ENCODE assay signal across 23 cellular contexts in genomic region chr1:30365596-30365995, GRCh38.
DNase-seq lines count a peak whose midpoint lies in the region; ATAC-seq, FAIRE-seq and TF ChIP-seq lines count a peak whose summit lies in the region.
"Had no signal": no experiment of that assay in that cellular context is flagged by ENCODE, and none has a peak within 500 bp of the region (broad histone marks: within the 10 kb centered on the region; RNA-seq: fewer than 3 reads in every experiment).

No MANE protein-coding gene starts in this region.

- no peak overlapping the region for H3K27ac ChIP-seq in HEK293 (ENCODE audit: extremely low read depth, low read depth, low read length)
- H3K27ac ChIP-seq in endodermal cell (ENCODE audit: low read depth, low read length), result no peak overlapping the region
- H3K27ac ChIP-seq: 22Rv1; A549; BLaER1 treated with 17β-estradiol and CSF1 and Interleukin-3, amounts not matched to agents 10 nM and 100 nM; C4-2B had no signal

- H3K9me3 ChIP-seq in HEK293 (ENCODE audit: control insufficient read depth, insufficient read depth, low read depth, low read length) (no peaks in the 10 kb centered on the region), endodermal cell (ENCODE audit: control insufficient read depth, low read length) (no peaks in the 10 kb centered on the region)
- H3K9me3 ChIP-seq: A549; BLaER1 treated with 17β-estradiol and CSF1 and Interleukin-3, amounts not matched to agents 10 nM and 100 nM; Caco-2 had no signal

- H3K9ac ChIP-seq in endodermal cell (ENCODE audit: extremely low read depth, low read length, poor library complexity, severe bottlenecking), result no peak overlapping the region
- H3K9ac ChIP-seq: BLaER1 treated with 17β-estradiol and CSF1 and Interleukin-3, amounts not matched to agents 10 nM and 100 nM had no signal

- H3K9me3 Mint-ChIP-seq in activated CD8-positive, alpha-beta memory T cell treated with anti-CD3 and anti-CD28 coated beads, Interleukin-2, amount 10 ng/mL, durations not matched to agents 7 days and 5 days (ENCODE audit: low read depth), result no peaks in the 10 kb centered on the region
- no peaks in the 10 kb centered on the region for H3K9me3 Mint-ChIP-seq in endodermal cell
- H3K9me3 Mint-ChIP-seq: CD4-positive, alpha-beta T cell; CD8-positive, alpha-beta T cell had no signal

- FAIRE-seq in HTR-8/SVneo (lab: Jason Lieb, UNC) (no peak), GM12892 (lab: Jason Lieb, UNC) (no peak)
- FAIRE-seq: A549, D721Med, G401.6, GM12891, GM18507 had no signal

- 85 to 92% methylated on average over 2 to 3 of the region's 3 CpGs for WGBS in endodermal cell (ENCODE audit: insufficient coverage in 1 of 2, insufficient read length in 1 of 2), 2 experiments

- no peak overlapping the region for H3K27ac Mint-ChIP-seq in activated CD8-positive, alpha-beta memory T cell treated with anti-CD3 and anti-CD28 coated beads, Interleukin-2, amount 10 ng/mL, durations not matched to agents 7 days and 5 days
- H3K27ac Mint-ChIP-seq in endodermal cell, result no peak overlapping the region
- H3K27ac Mint-ChIP-seq: B cell; CD4-positive, alpha-beta T cell; CD8-positive, alpha-beta T cell had no signal

- no peak overlapping the region for H3K4me3 Mint-ChIP-seq in activated CD8-positive, alpha-beta memory T cell treated with anti-CD3 and anti-CD28 coated beads, Interleukin-2, amount 10 ng/mL, durations not matched to agents 7 days and 5 days
- no peak overlapping the region for H3K4me3 Mint-ChIP-seq in endodermal cell
- H3K4me3 Mint-ChIP-seq: B cell; CD4-positive, alpha-beta T cell; CD8-positive, alpha-beta T cell had no signal

- no peaks in the 10 kb centered on the region for H3K27me3 ChIP-seq in endodermal cell (ENCODE audit: control insufficient read depth, insufficient read depth, low read length, poor library complexity, severe bottlenecking)
- H3K27me3 ChIP-seq: BLaER1 treated with 17β-estradiol and CSF1 and Interleukin-3, amounts not matched to agents 10 nM and 100 nM had no signal

- peaks cover 3% of the 10 kb centered on the region for H3K27me3 Mint-ChIP-seq in activated CD8-positive, alpha-beta memory T cell treated with anti-CD3 and anti-CD28 coated beads, Interleukin-2, amount 10 ng/mL, durations not matched to agents 7 days and 5 days
- H3K27me3 Mint-ChIP-seq in endodermal cell (ENCODE audit: insufficient read depth), result no peaks in the 10 kb centered on the region

- TF ChIP-seq CTCF in HEK293 (tag by site-specific recombination; IDR thresholded peaks at IDR 0.05) (no peak), endodermal cell (conservative IDR thresholded peaks at IDR 0.05) (no peak)

- H3K36me3 ChIP-seq in HEK293 (ENCODE audit: control insufficient read depth in 2 of 2, insufficient read depth in 1 of 2, low read length in 2 of 2), result no peaks in the 10 kb centered on the region
- no peaks in the 10 kb centered on the region for H3K36me3 ChIP-seq in endodermal cell (ENCODE audit: control insufficient read depth, insufficient read depth, low read length)
- H3K36me3 ChIP-seq: BLaER1 treated with 17β-estradiol and CSF1 and Interleukin-3, amounts not matched to agents 10 nM and 100 nM had no signal

- H3K4me1 ChIP-seq in HEK293 (ENCODE audit: control insufficient read depth, insufficient read depth, low read length) (no peaks in the 10 kb centered on the region), endodermal cell (ENCODE audit: control insufficient read depth, insufficient read depth, low read length) (no peaks in the 10 kb centered on the region)
- H3K4me1 ChIP-seq: A549, Caco-2 had no signal

- CTCF ChIA-PET in activated CD8-positive, alpha-beta memory T cell treated with anti-CD3 and anti-CD28 coated beads, Interleukin-2, amount 10 ng/mL, durations not matched to agents 7 days and 5 days (lab: Charles Lee), result interaction anchor here (1.2 kb wide), 1 partner anchor 15 kb away, joined by 3 read pairs; no protein-coding TSS in a partner anchor
- CTCF ChIA-PET in HEK293 (lab: Yijun Ruan, JAX), result interaction anchor here (0.7 to 4.4 kb wide), 2 partner anchors 12 to 15 kb away, joined by 3 to 26 read pairs; no protein-coding TSS in a partner anchor

- no peaks in the 10 kb centered on the region for H3K4me1 Mint-ChIP-seq in activated CD8-positive, alpha-beta memory T cell treated with anti-CD3 and anti-CD28 coated beads, Interleukin-2, amount 10 ng/mL, durations not matched to agents 7 days and 5 days
- H3K4me1 Mint-ChIP-seq in endodermal cell, result peaks cover 10% of the 10 kb centered on the region
- H3K4me1 Mint-ChIP-seq: B cell had no signal

- DNase-seq in activated CD8-positive, alpha-beta memory T cell treated with anti-CD3 and anti-CD28 coated beads, Interleukin-2, amount 10 ng/mL, durations not matched to agents 7 days and 5 days, result peak; percentile 3
- no peak for DNase-seq in activated CD8-positive, alpha-beta memory T cell treated with anti-CD3 and anti-CD28 coated beads, Interleukin-2, amount 50 U/mL, for 4 hours
- DNase-seq in endodermal cell, result peak; percentile 20
- no peak for DNase-seq in HTR-8/SVneo (ENCODE audit: insufficient read length, low spot score)
- DNase-seq in GM12892 (ENCODE audit: insufficient read length), result no peak
- DNase-seq: AML-193; Caco-2; Calu3; CD4-positive, alpha-beta T cell; CD8-positive, alpha-beta T cell; DMS79 treated with DMSO at 0.1 percent for 48 hours; GF-D8 had no signal

- POLR2A ChIA-PET in HEK293 (lab: Yijun Ruan, JAX), result no interaction called here

- no peak for TF ChIP-seq POLR2A in GM12892 (IDR thresholded peaks at IDR 0.05; ENCODE audit: low read depth, low read length)

- no peak for ATAC-seq in activated CD8-positive, alpha-beta memory T cell treated with anti-CD3 and anti-CD28 coated beads, Interleukin-2, amount 10 ng/mL, durations not matched to agents 7 days and 5 days
- ATAC-seq: A549; CD8-positive, alpha-beta T cell had no signal

- H3K36me3 Mint-ChIP-seq in activated CD8-positive, alpha-beta memory T cell treated with anti-CD3 and anti-CD28 coated beads, Interleukin-2, amount 10 ng/mL, durations not matched to agents 7 days and 5 days, result no peaks in the 10 kb centered on the region
- H3K36me3 Mint-ChIP-seq in endodermal cell (ENCODE audit: low read depth), result no peaks in the 10 kb centered on the region
- H3K36me3 Mint-ChIP-seq: CD8-positive, alpha-beta T cell had no signal

- H3K4me3 ChIP-seq in HEK293 (ENCODE audit: low read depth, low read length) (no peak overlapping the region), endodermal cell (ENCODE audit: low read length) (no peak overlapping the region)
- H3K4me3 ChIP-seq: A549; BLaER1 treated with 17β-estradiol and CSF1 and Interleukin-3, amounts not matched to agents 10 nM and 100 nM had no signal

TF ChIP-seq in HEK293, 187 proteins besides CTCF, POLR2A, EP300 and RAD21:
- TF ChIP-seq MYNN (tag by site-specific recombination; IDR thresholded peaks at IDR 0.05; ENCODE audit: borderline replicate concordance), result no peak
- 0 out of 2 replicates have a peak, but pooled peaks have one; percentile 24 for TF ChIP-seq REST (tag by site-specific recombination; IDR thresholded peaks at IDR 0.05)

TF ChIP-seq in PFSK-1, 5 proteins besides CTCF, POLR2A, EP300 and RAD21:
- TF ChIP-seq TAF1 (IDR thresholded peaks at IDR 0.05; ENCODE audit: borderline replicate concordance, insufficient read depth, low read length) (no peak), POLR2AphosphoS5 (IDR thresholded peaks at IDR 0.05; ENCODE audit: low read depth, low read length) (no peak), FOXP2 (optimal IDR thresholded peaks at IDR 0.05; ENCODE audit: borderline replicate concordance, extremely low read depth, extremely low read length, insufficient read depth) (no peak), REST (IDR thresholded peaks at IDR 0.05; ENCODE audit: insufficient read depth in 1 of 2, low read depth in 2 of 2, low read length in 2 of 2) (peak; percentile 55 to 80; a peak in 3 of 4 replicates)
TF ChIP-seq in PFSK-1: peak in this region for 1.

Comparison
In these comparisons a context has a peak if more than half of its experiments do, and no peak if none do; other contexts are left out.
1. DNase-seq: peak in activated CD8-positive, alpha-beta memory T cell treated with anti-CD3 and anti-CD28 coated beads, Interleukin-2, amount 10 ng/mL, durations not matched to agents 7 days and 5 days (single experiment) and endodermal cell (single experiment); none in activated CD8-positive, alpha-beta memory T cell treated with anti-CD3 and anti-CD28 coated beads, Interleukin-2, amount 50 U/mL, for 4 hours (single experiment), HTR-8/SVneo (single experiment) and GM12892 (single experiment).